In the genomic region with DNA sequence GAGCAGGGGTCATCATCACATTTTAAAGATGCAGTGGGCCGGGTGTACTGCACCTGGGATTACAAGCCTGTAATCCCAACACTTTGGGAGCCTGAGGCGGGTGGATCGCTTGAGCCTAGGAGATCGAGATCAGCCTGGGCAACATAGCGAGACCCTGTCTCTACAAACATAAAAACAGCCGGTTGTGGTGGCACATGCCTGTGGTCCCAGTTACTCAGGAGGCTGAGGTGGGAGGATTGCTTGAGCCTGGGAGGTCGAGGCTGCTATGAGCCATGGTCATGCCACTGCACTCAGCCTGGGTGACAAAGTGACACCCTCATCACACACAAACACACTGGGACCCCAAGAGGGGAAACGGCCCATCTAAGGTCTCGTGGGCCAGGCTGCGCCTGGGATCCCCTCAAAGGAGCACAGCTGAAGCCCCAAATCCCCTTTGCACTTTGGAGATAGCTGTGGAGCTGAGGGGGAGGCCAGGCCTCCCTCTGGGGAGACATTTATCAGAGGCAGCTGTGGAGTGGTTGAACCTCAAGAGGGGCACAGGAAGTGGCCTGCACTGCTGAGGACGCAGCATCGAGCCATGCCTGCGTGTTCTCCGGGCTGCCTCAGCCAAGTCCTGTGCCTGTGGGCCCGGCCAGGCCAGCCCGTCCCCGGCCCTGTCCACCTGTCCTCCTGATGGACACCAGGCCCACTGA, we compare ENCODE assay signal across 17 cellular contexts. TPM values are rescaled to one million over a fixed set of nuclear protein-coding genes. Genes with fewer than 3 reads are reported as not detected.
DNase-seq lines count a peak whose midpoint lies in the region; ATAC-seq and TF ChIP-seq lines count a peak whose summit lies in the region.
"Had no signal": no experiment of that assay in that cellular context is flagged by ENCODE, and none has a peak within 500 bp of the region (broad histone marks: within the 10 kb centered on the region; RNA-seq: fewer than 3 reads in every experiment).

No MANE protein-coding gene starts in this region.

- no peaks in the 10 kb centered on the region for H3K9me3 ChIP-seq in right atrium auricular region
- no peaks in the 10 kb centered on the region for H3K9me3 ChIP-seq in endodermal cell (ENCODE audit: control insufficient read depth, low read length)
- no peaks in the 10 kb centered on the region for H3K9me3 ChIP-seq in naive thymus-derived CD4-positive, alpha-beta T cell (ENCODE audit: control insufficient read depth in 2 of 3, low read length in 3 of 3)
- no peaks in the 10 kb centered on the region for H3K9me3 ChIP-seq in aorta (ENCODE audit: control insufficient read depth, low read length)
- H3K9me3 ChIP-seq: esophagus squamous epithelium, thoracic aorta had no signal

- CTCF ChIA-PET in naive thymus-derived CD4-positive, alpha-beta T cell (lab: Charles Lee), result no interaction called here

- intact Hi-C loops in Right ventricle myocardium inferior (cut with DNase I), result no loop called here
- intact Hi-C loops in naive thymus-derived CD4-positive, alpha-beta T cell (cut with micrococcal nuclease), result no loop called here
- intact Hi-C loops in aorta (cut with DNase I), result no loop called here

- H3K4me1 Mint-ChIP-seq in endodermal cell, result no peaks in the 10 kb centered on the region
- peaks cover 0 to 26% (median 4%) of the 10 kb centered on the region in 7 donors for H3K4me1 Mint-ChIP-seq in naive thymus-derived CD4-positive, alpha-beta T cell
- H3K4me1 Mint-ChIP-seq: CD4-positive, CD25-positive, alpha-beta regulatory T cell had no signal

- ATAC-seq in Right ventricle myocardium inferior (no peak), aorta (ENCODE audit: low FRiP score) (no peak), HG03175 (IDR thresholded peaks at IDR 0.05; ENCODE audit: unreplicated experiment) (no peak)
- ATAC-seq in naive thymus-derived CD4-positive, alpha-beta T cell, result peak; percentile 44

- H3K4me1 ChIP-seq in right atrium auricular region (peaks cover 0 to 42% of the 10 kb centered on the region in 2 donors), endodermal cell (ENCODE audit: control insufficient read depth, insufficient read depth, low read length) (no peaks in the 10 kb centered on the region), aorta (ENCODE audit: control insufficient read depth in 1 of 2, insufficient read depth in 2 of 2, low read length in 2 of 2) (no peaks in the 10 kb centered on the region)
- peaks cover 0 to 8% of the 10 kb centered on the region in 2 donors for H3K4me1 ChIP-seq in naive thymus-derived CD4-positive, alpha-beta T cell (ENCODE audit: control insufficient read depth in 2 of 2, insufficient read depth in 2 of 2, low read length in 2 of 2)

- H3K27me3 ChIP-seq in right atrium auricular region, result no peaks in the 10 kb centered on the region
- H3K27me3 ChIP-seq in endodermal cell (ENCODE audit: control insufficient read depth, insufficient read depth, low read length, poor library complexity, severe bottlenecking), result peaks cover 60% of the 10 kb centered on the region
- no peaks in the 10 kb centered on the region for H3K27me3 ChIP-seq in naive thymus-derived CD4-positive, alpha-beta T cell (ENCODE audit: control insufficient read depth in 2 of 2, insufficient read depth in 2 of 2, low read length in 2 of 2)
- no peaks in the 10 kb centered on the region for H3K27me3 ChIP-seq in aorta (ENCODE audit: control insufficient read depth in 1 of 2, insufficient read depth in 2 of 2, low read length in 1 of 2)
- H3K27me3 ChIP-seq: esophagus squamous epithelium had no signal

- H3K4me3 ChIP-seq in right atrium auricular region (no peak overlapping the region), endodermal cell (ENCODE audit: low read length) (no peak overlapping the region), aorta (ENCODE audit: low read length in 2 of 2) (no peak overlapping the region)
- H3K4me3 ChIP-seq in naive thymus-derived CD4-positive, alpha-beta T cell (ENCODE audit: low read length), result no peak overlapping the region
- H3K4me3 ChIP-seq: cardiac muscle cell, esophagus squamous epithelium, lung, thoracic aorta had no signal

- H3K36me3 ChIP-seq in right atrium auricular region, result no peaks in the 10 kb centered on the region
- H3K36me3 ChIP-seq in endodermal cell (ENCODE audit: control insufficient read depth, insufficient read depth, low read length), result no peaks in the 10 kb centered on the region
- H3K36me3 ChIP-seq in naive thymus-derived CD4-positive, alpha-beta T cell (ENCODE audit: control insufficient read depth in 2 of 3, insufficient read depth in 3 of 3, low read length in 3 of 3), result no peaks in the 10 kb centered on the region
- H3K36me3 ChIP-seq in aorta (ENCODE audit: control insufficient read depth in 1 of 2, insufficient read depth in 2 of 2, low read length in 1 of 2), result no peaks in the 10 kb centered on the region
- H3K36me3 ChIP-seq: cardiac muscle cell had no signal

- POLR2A ChIA-PET in naive thymus-derived CD4-positive, alpha-beta T cell (lab: Charles Lee), result no interaction called here

- H3K36me3 Mint-ChIP-seq in endodermal cell (ENCODE audit: low read depth), result no peaks in the 10 kb centered on the region
- no peaks in the 10 kb centered on the region for H3K36me3 Mint-ChIP-seq in naive thymus-derived CD4-positive, alpha-beta T cell
- H3K36me3 Mint-ChIP-seq: CD4-positive, CD25-positive, alpha-beta regulatory T cell had no signal

- peak; percentile 48 for DNase-seq in Right ventricle myocardium inferior (ENCODE audit: missing footprints)
- no peak for DNase-seq in right atrium auricular region (ENCODE audit: low spot score)
- peak; percentile 22 for DNase-seq in endodermal cell
- no peak for DNase-seq in naive thymus-derived CD4-positive, alpha-beta T cell
- DNase-seq in aorta, result peak; percentile 30 to 69
- no peak for DNase-seq in DMS53 (lab: John Stamatoyannopoulos, UW)
- DNase-seq in C1 segment of cervical spinal cord (lab: John Stamatoyannopoulos, UW), result no peak
- DNase-seq: activated effector memory CD4-positive, alpha-beta T cell treated with Interleukin-2 at 50 U/mL for 16 hours; CD4-positive, CD25-positive, alpha-beta regulatory T cell; esophagus squamous epithelium; NCI-H187; NCI-H510A treated with DMSO at 0.1 percent for 48 hours; SIG-M5 had no signal

- H3K4me3 Mint-ChIP-seq in endodermal cell, result no peak overlapping the region
- H3K4me3 Mint-ChIP-seq in naive thymus-derived CD4-positive, alpha-beta T cell, result no peak overlapping the region
- H3K4me3 Mint-ChIP-seq: CD4-positive, CD25-positive, alpha-beta regulatory T cell had no signal

- TF ChIP-seq CTCF in right atrium auricular region (IDR thresholded peaks at IDR 0.05) (no peak), endodermal cell (conservative IDR thresholded peaks at IDR 0.05) (no peak)

- peaks cover 67% of the 10 kb centered on the region for H3K27me3 Mint-ChIP-seq in endodermal cell (ENCODE audit: insufficient read depth)
- H3K27me3 Mint-ChIP-seq in naive thymus-derived CD4-positive, alpha-beta T cell, result no peaks in the 10 kb centered on the region
- H3K27me3 Mint-ChIP-seq: CD4-positive, CD25-positive, alpha-beta regulatory T cell had no signal

- H3K9ac ChIP-seq in endodermal cell (ENCODE audit: extremely low read depth, low read length, poor library complexity, severe bottlenecking), result no peak overlapping the region

- H3K27ac Mint-ChIP-seq in endodermal cell, result no peak overlapping the region
- H3K27ac Mint-ChIP-seq in naive thymus-derived CD4-positive, alpha-beta T cell, result no peak overlapping the region
- H3K27ac Mint-ChIP-seq: CD4-positive, CD25-positive, alpha-beta regulatory T cell had no signal

- no peaks in the 10 kb centered on the region for H3K9me3 Mint-ChIP-seq in endodermal cell
- no peaks in the 10 kb centered on the region for H3K9me3 Mint-ChIP-seq in naive thymus-derived CD4-positive, alpha-beta T cell
- H3K9me3 Mint-ChIP-seq: CD4-positive, CD25-positive, alpha-beta regulatory T cell had no signal

- H3K27ac ChIP-seq in right atrium auricular region (no peak overlapping the region), endodermal cell (ENCODE audit: low read depth, low read length) (no peak overlapping the region), aorta (ENCODE audit: low read depth in 1 of 2, low read length in 2 of 2) (no peak overlapping the region)
- no peak overlapping the region for H3K27ac ChIP-seq in naive thymus-derived CD4-positive, alpha-beta T cell (ENCODE audit: low read depth, low read length)
- H3K27ac ChIP-seq: cardiac muscle cell, esophagus squamous epithelium, thoracic aorta had no signal

- 90 to 95% methylated on average over 13 to 17 of the region's 17 CpGs for WGBS in endodermal cell (ENCODE audit: insufficient coverage in 1 of 2, insufficient read length in 1 of 2), 2 experiments
- WGBS in aorta, 2 donors, result 81 to 86% methylated on average over 17 of the region's 17 CpGs

RNA-seq across cellular contexts. Expression of a gene that starts 27.5 kb away (rescaled TPM):
- total RNA-seq in Right ventricle myocardium inferior (18.4 TPM), right atrium auricular region (10 to 100 TPM; 11.1 to 17.8 TPM), endodermal cell (1 to 10 TPM; 1.2 to 4.8 TPM), aorta (10 to 100 TPM; 64.1 to 69.1 TPM)
- polyA plus RNA-seq in endodermal cell (2013, experiment 1 of 2), result 15.4 TPM
- 16.4 TPM for polyA plus RNA-seq in endodermal cell (2013, experiment 2 of 2)
- 10 to 100 TPM in 2 of 5 experiments, 1 to 10 TPM in 3; 3.7 to 76.7 (median 6.5) TPM for total RNA-seq in naive thymus-derived CD4-positive, alpha-beta T cell
- 1 to 10 TPM in 1 of 2 donors, under 1 TPM in 1; 0.51 to 2.7 TPM for polyA plus RNA-seq in naive thymus-derived CD4-positive, alpha-beta T cell
- 10 to 100 TPM; 11.9 to 48.4 TPM for polyA plus RNA-seq in aorta

Comparison
In these comparisons a context has a peak if more than half of its experiments do, and no peak if none do; other contexts are left out.
1. DNase-seq: peak in Right ventricle myocardium inferior (single experiment), endodermal cell (single experiment) and aorta (2 of 2); none in right atrium auricular region (single experiment), naive thymus-derived CD4-positive, alpha-beta T cell (0 of 9), DMS53 (single experiment) and C1 segment of cervical spinal cord (0 of 14).